ENCODE assay signal across 18 cellular contexts in the genomic region with DNA sequence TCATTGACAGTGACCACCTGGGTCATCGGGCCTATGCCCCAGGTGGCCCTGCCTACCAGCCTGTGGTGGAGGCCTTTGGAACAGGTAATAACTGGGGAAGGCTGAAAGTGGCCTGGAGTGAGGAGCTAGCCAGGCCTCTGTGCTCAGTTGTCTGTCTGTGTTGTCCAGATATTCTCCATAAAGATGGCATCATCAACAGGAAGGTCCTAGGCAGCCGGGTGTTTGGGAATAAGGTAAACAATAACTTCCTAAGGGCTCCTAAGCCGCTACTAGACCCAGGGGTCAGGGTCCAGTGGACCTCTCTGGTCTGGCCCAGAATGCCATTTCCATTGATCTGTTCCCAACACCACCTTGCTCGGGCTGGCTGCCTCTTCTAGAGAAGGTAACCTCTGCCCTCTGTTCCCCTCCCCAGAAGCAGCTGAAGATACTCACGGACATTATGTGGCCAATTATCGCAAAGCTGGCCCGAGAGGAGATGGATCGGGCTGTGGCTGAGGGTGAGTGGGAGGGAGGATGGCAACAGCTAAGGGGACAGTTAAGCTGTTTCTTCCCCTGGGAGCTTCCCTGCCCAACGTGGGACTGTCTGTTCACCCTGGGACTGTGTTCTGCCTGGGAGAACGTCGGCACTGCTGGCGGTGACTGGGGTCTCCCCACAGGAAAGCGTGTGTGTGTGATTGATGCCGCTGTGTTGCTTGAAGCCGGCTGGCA. TPM values are rescaled to one million over a fixed set of nuclear protein-coding genes. Genes with fewer than 3 reads are reported as not detected.
DNase-seq lines count a peak whose midpoint lies in the region; ATAC-seq and TF ChIP-seq lines count a peak whose summit lies in the region.
"Had no signal": no experiment of that assay in that cellular context is flagged by ENCODE, and none has a peak within 500 bp of the region (broad histone marks: within the 10 kb centered on the region; RNA-seq: fewer than 3 reads in every experiment).

No MANE protein-coding gene starts in this region.

- H3K27ac Mint-ChIP-seq in T-helper 17 cell (peak overlapping the region; percentile 93), type B pancreatic cell (no peak overlapping the region)

- 88% methylated on average over 15 of the region's 15 CpGs for WGBS in right cardiac atrium
- WGBS in liver: 63% methylated on average over 15 of the region's 15 CpGs

- H3K4me1 ChIP-seq in right cardiac atrium (ENCODE audit: control insufficient read depth, insufficient read depth, low read length): peaks cover 10% of the 10 kb centered on the region
- peaks cover 15 to 74% (median 56%) of the 10 kb centered on the region in 4 donors for H3K4me1 ChIP-seq in liver (ENCODE audit: control insufficient read depth in 4 of 4, insufficient read depth in 4 of 4, low read length in 3 of 4)
- peaks cover 25% of the 10 kb centered on the region for H3K4me1 ChIP-seq in PC-3 (ENCODE audit: insufficient read depth, low read length)

- no peak overlapping the region for H3K4me2 ChIP-seq in PC-3 (ENCODE audit: low read length)

- CTCF ChIA-PET in PC-3 (lab: Charles Lee): no interaction called here

- POLR2A ChIA-PET in PC-3 (lab: Charles Lee; ENCODE audit: unreplicated experiment): interaction anchor here (0.6 kb wide), 1 partner anchor 549 kb away, joined by 3 read pairs; no protein-coding TSS in a partner anchor

- TF ChIP-seq RAD21 in liver (IDR thresholded peaks at IDR 0.05): peak in 1 of 2 donors; percentile 31

- peak overlapping the region; percentile 55 for H3K4me3 Mint-ChIP-seq in T-helper 17 cell
- peak overlapping the region; percentile 69 for H3K4me3 Mint-ChIP-seq in type B pancreatic cell

- H3K4me3 ChIP-seq in right cardiac atrium (ENCODE audit: low read length): no peak overlapping the region
- no peak overlapping the region for H3K4me3 ChIP-seq in liver (ENCODE audit: low read depth in 1 of 3, low read length in 3 of 3)
- H3K4me3 ChIP-seq in PC-3 (ENCODE audit: low read length): no peak overlapping the region
- H3K4me3 ChIP-seq: gastroesophageal sphincter, pancreas, vagina had no signal

- H3K9me3 Mint-ChIP-seq in type B pancreatic cell: no peaks in the 10 kb centered on the region

- H3F3A ChIP-seq in PC-3 (ENCODE audit: low read length, unreplicated experiment): no peaks in the 10 kb centered on the region

- intact Hi-C loops in Right ventricle myocardium superior (cut with DNase I): no loop called here
- intact Hi-C loops in right cardiac atrium (cut with DNase I): no loop called here
- intact Hi-C loops in PC-3 (cut with micrococcal nuclease): no loop called here

- no peak overlapping the region for H3K9ac ChIP-seq in liver (ENCODE audit: low read depth in 1 of 2, low read length in 2 of 2)
- no peak overlapping the region for H3K9ac ChIP-seq in PC-3 (ENCODE audit: low read length)

- no peaks in the 10 kb centered on the region for H3K36me3 Mint-ChIP-seq in T-helper 17 cell (ENCODE audit: low read depth)
- H3K36me3 Mint-ChIP-seq in type B pancreatic cell: peaks cover 7% of the 10 kb centered on the region

- no peaks in the 10 kb centered on the region for H4K20me1 ChIP-seq in PC-3 (ENCODE audit: low read length)

- H3K9me3 ChIP-seq in right cardiac atrium (ENCODE audit: control insufficient read depth, low read length) (no peaks in the 10 kb centered on the region), T-helper 17 cell (ENCODE audit: control insufficient read depth, low read length, poor library complexity, severe bottlenecking) (no peaks in the 10 kb centered on the region), liver (ENCODE audit: control insufficient read depth in 4 of 4, low read length in 3 of 4) (no peaks in the 10 kb centered on the region), PC-3 (ENCODE audit: low read length) (no peaks in the 10 kb centered on the region)
- H3K9me3 ChIP-seq: gastroesophageal sphincter, pancreas, vagina had no signal

- no TSS peak for BruUV-seq in PC-3 (replicated peaks; lab: Mats Ljungman, UMichigan)

- H3K27ac ChIP-seq in right cardiac atrium (ENCODE audit: low read length) (no peak overlapping the region), liver (ENCODE audit: low read depth in 1 of 2, low read length in 2 of 2) (peak overlapping the region; percentile 48 to 49), PC-3 (ENCODE audit: low read length) (no peak overlapping the region), substantia nigra (ENCODE audit: low read depth, low read length, poor library complexity, severe bottlenecking) (no peak overlapping the region)
- H3K27ac ChIP-seq: pancreas, vagina, WERI-Rb-1 had no signal

- H3K9me2 ChIP-seq in PC-3 (replicated peaks; ENCODE audit: low read length): no peaks in the 10 kb centered on the region

- H3K4me1 Mint-ChIP-seq in T-helper 17 cell (peaks cover 27% of the 10 kb centered on the region), type B pancreatic cell (ENCODE audit: unreplicated experiment) (peaks cover 20% of the 10 kb centered on the region)

- no peaks in the 10 kb centered on the region for H3K27me3 ChIP-seq in right cardiac atrium (ENCODE audit: control insufficient read depth, insufficient read depth)
- no peaks in the 10 kb centered on the region for H3K27me3 ChIP-seq in liver (ENCODE audit: control insufficient read depth in 4 of 4, insufficient read depth in 4 of 4, low read length in 3 of 4)
- H3K27me3 ChIP-seq in PC-3 (ENCODE audit: low read length): no peaks in the 10 kb centered on the region
- H3K27me3 ChIP-seq: gastroesophageal sphincter, pancreas, vagina had no signal

- peaks cover 4 to 24% (median 17%) of the 10 kb centered on the region in 4 donors for H3K36me3 ChIP-seq in liver (ENCODE audit: control insufficient read depth in 4 of 4, insufficient read depth in 3 of 4, low read depth in 1 of 4, low read length in 3 of 4)
- H3K36me3 ChIP-seq in PC-3 (ENCODE audit: low read depth, low read length): peaks cover 13% of the 10 kb centered on the region; the same call in 1 of the 2 replicates

- no peak for TF ChIP-seq CTCF in liver (IDR thresholded peaks at IDR 0.05; ENCODE audit: low read depth, low read length, missing input control)
- TF ChIP-seq CTCF in type B pancreatic cell (conservative IDR thresholded peaks at IDR 0.05): no peak
- no peak for TF ChIP-seq CTCF in PC-3 (conservative IDR thresholded peaks at IDR 0.05; ENCODE audit: low read depth, low read length)

- DNase-seq in Right ventricle myocardium superior (peak; percentile 17), right cardiac atrium (no peak), T-helper 17 cell (no peak), type B pancreatic cell (ENCODE audit: extremely low spot score, unreplicated experiment) (no peak), NCI-H1417 treated with DMSO at 0.1 percent for 48 hours (lab: John Stamatoyannopoulos, UW) (no peak), PC-3 (no peak), substantia nigra (lab: John Stamatoyannopoulos, UW) (no peak)
- DNase-seq: KBM-7, NCI-H1092 treated with DMSO at 0.1 percent for 48 hours, NCI-H2171 treated with DMSO at 0.1 percent for 48 hours, NCI-H82, RPMI8226, SW 1271, WERI-Rb-1 had no signal

- ATAC-seq in Right ventricle myocardium superior (ENCODE audit: poor library complexity) (no peak), right cardiac atrium (no peak), T-helper 17 cell (no peak), PC-3 (no peak)
- ATAC-seq: gastroesophageal sphincter, pancreas had no signal

- H2AFZ ChIP-seq in PC-3 (ENCODE audit: low read length): no peak overlapping the region

- H3K27me3 Mint-ChIP-seq in T-helper 17 cell: no peaks in the 10 kb centered on the region
- H3K27me3 Mint-ChIP-seq in type B pancreatic cell: no peaks in the 10 kb centered on the region

- H3K79me2 ChIP-seq in PC-3 (ENCODE audit: low read length): peaks cover 55% of the 10 kb centered on the region

TF ChIP-seq in liver, 16 proteins besides CTCF, POLR2A, EP300 and RAD21 (continues in another document):
- TF ChIP-seq EGR1 (IDR thresholded peaks at IDR 0.05; ENCODE audit: low read depth in 2 of 2) (no peak), HNF4A (conservative IDR thresholded peaks at IDR 0.05) (peak; percentile 81 to 98)

RNA-seq across cellular contexts. Expression of a gene that starts 1.9 kb away (rescaled TPM):
- 69.1 TPM for total RNA-seq in Right ventricle myocardium superior
- 10 to 100 TPM; 46.9 to 63.8 (median 54.2) TPM for total RNA-seq in right cardiac atrium
- 65.0 TPM for polyA plus RNA-seq in right cardiac atrium
- 10 to 100 TPM; 33.1 to 36.1 TPM for total RNA-seq in T-helper 17 cell
- 10 to 100 TPM; 19.4 to 40.0 TPM for total RNA-seq in liver
- polyA plus RNA-seq in liver: 10 to 100 TPM; 29.2 to 35.1 TPM
- total RNA-seq in type B pancreatic cell (ENCODE audit: low replicate concordance): 31.3 and 32.3 TPM in 2 replicates
- total RNA-seq in PC-3 (2014; rRNA removed): 25.8 and 26.2 TPM in 2 replicates

RNA-seq across cellular contexts. Expression of a gene that starts 3.0 kb away (rescaled TPM):
- 41.6 TPM for total RNA-seq in Right ventricle myocardium superior
- 10 to 100 TPM; 32.4 to 45.5 (median 40.0) TPM for total RNA-seq in right cardiac atrium
- 30.2 TPM for polyA plus RNA-seq in right cardiac atrium
- total RNA-seq in T-helper 17 cell: 10 to 100 TPM; 39.1 to 49.4 TPM
- total RNA-seq in liver: 10 to 100 TPM; 18.2 to 33.4 TPM
- 10 to 100 TPM; 70.0 to 78.1 TPM for polyA plus RNA-seq in liver
- 78.0 and 80.8 TPM in 2 replicates for total RNA-seq in type B pancreatic cell (ENCODE audit: low replicate concordance)
- total RNA-seq in PC-3 (2014; rRNA removed): 33.3 and 54.3 TPM in 2 replicates

RNA-seq across cellular contexts. Expression of a gene that starts 12.2 kb away (rescaled TPM):
- total RNA-seq in Right ventricle myocardium superior (0.78 TPM), right cardiac atrium (1 to 10 TPM; 1.2 to 1.6 (median 1.4) TPM), T-helper 17 cell (1 to 10 TPM in 1 of 2 donors, under 1 TPM in 1; 0.90 to 1.2 TPM), liver (1 to 10 TPM in 1 of 2 donors, under 1 TPM in 1; 0.67 to 1.0 TPM), type B pancreatic cell (ENCODE audit: low replicate concordance) (2.2 and 2.7 TPM in 2 replicates), PC-3 (2014; rRNA removed) (0.86 and 1.5 TPM in 2 replicates)
- polyA plus RNA-seq in right cardiac atrium (2.5 TPM), liver (1 to 10 TPM; 1.0 to 1.8 TPM)

RNA-seq across cellular contexts. Expression of a gene that starts 12.6 kb away (rescaled TPM):
- 2.3 TPM for total RNA-seq in Right ventricle myocardium superior
- 1 to 10 TPM; 1.4 to 3.3 (median 2.5) TPM for total RNA-seq in right cardiac atrium
- polyA plus RNA-seq in right cardiac atrium: 2.2 TPM
- 1 to 10 TPM; 2.4 to 2.6 TPM for total RNA-seq in T-helper 17 cell
- 1 to 10 TPM; 1.3 to 3.0 TPM for total RNA-seq in liver
- under 1 TPM; 0.58 to 0.88 TPM for polyA plus RNA-seq in liver
- 10.6 and 22.6 TPM in 2 replicates for total RNA-seq in type B pancreatic cell (ENCODE audit: low replicate concordance)
- total RNA-seq in PC-3 (2014; rRNA removed): 20.3 and 24.1 TPM in 2 replicates

RNA-seq across cellular contexts. Expression of a gene that starts 28.9 kb away (rescaled TPM):
- total RNA-seq in Right ventricle myocardium superior (8.3 TPM), right cardiac atrium (10 to 100 TPM; 11.3 to 18.8 (median 15.0) TPM), T-helper 17 cell (10 to 100 TPM; 12.5 to 13.2 TPM), liver (10 to 100 TPM; 20.5 to 37.4 TPM), type B pancreatic cell (ENCODE audit: low replicate concordance) (24.0 and 26.5 TPM in 2 replicates), PC-3 (2014; rRNA removed) (4.9 and 9.8 TPM in 2 replicates)
- polyA plus RNA-seq in right cardiac atrium (13.7 TPM), liver (10 to 100 TPM; 15.5 to 41.2 TPM)

Comparison
In these comparisons a context has a peak if more than half of its experiments do, and no peak if none do; other contexts are left out.
1. H3K27ac ChIP-seq: peak in liver (2 of 2); none in right cardiac atrium (single experiment), PC-3 (single experiment) and substantia nigra (single experiment).